In genomic region chr16:229731-230281, GRCh38 we compare ENCODE assay signal across 8 cellular contexts. TPM values are rescaled to one million over a fixed set of nuclear protein-coding genes. Genes with fewer than 3 reads are reported as not detected.
A peak's percentile ranks its signal among the peaks of the same experiment; 100 is the strongest.
DNase-seq lines count a peak whose midpoint lies in the region; ATAC-seq and TF ChIP-seq lines count a peak whose summit lies in the region.

No MANE protein-coding gene starts in this region.

- TF ChIP-seq CTCF in WERI-Rb-1 (IDR thresholded peaks at IDR 0.05; ENCODE audit: low read depth, low read length) (no peak), glutamatergic neuron (IDR thresholded peaks at IDR 0.05; ENCODE audit: partially characterized antibody, unreplicated experiment) (no peak)

- H3K9me3 Mint-ChIP-seq in glutamatergic neuron (ENCODE audit: unreplicated experiment) = peaks cover 5% of the 10 kb centered on the region
- H3K9me3 Mint-ChIP-seq in stimulated activated effector memory CD8-positive, alpha-beta T cell treated with anti-CD3 and anti-CD28 coated beads, Interleukin-12 subunit alpha, Interleukin-12 subunit beta, amount 100 ng/mL, for 72 hours = no peaks in the 10 kb centered on the region

- no peaks in the 10 kb centered on the region for H3K9me3 ChIP-seq in WERI-Rb-1 (ENCODE audit: severe bottlenecking)

- H3K27me3 ChIP-seq in WERI-Rb-1 (ENCODE audit: insufficient read depth, low read depth, severe bottlenecking) = no peaks in the 10 kb centered on the region

- peak; percentile 48 for DNase-seq in DMS53 (lab: John Stamatoyannopoulos, UW)
- no peak for DNase-seq in DMS53 treated with DMSO at 0.1 percent for 48 hours (lab: John Stamatoyannopoulos, UW; ENCODE audit: unreplicated experiment)
- no peak for DNase-seq in WERI-Rb-1
- no peak for DNase-seq in glutamatergic neuron
- no peak for DNase-seq in stimulated activated effector memory CD8-positive, alpha-beta T cell treated with anti-CD3 and anti-CD28 coated beads, Interleukin-12 subunit alpha, Interleukin-12 subunit beta, amount 100 ng/mL, for 72 hours (ENCODE audit: low spot score in 2 of 2)
- DNase-seq in NCI-H1436 treated with DMSO at 0.1 percent for 48 hours (lab: John Stamatoyannopoulos, UW) = no peak
- DNase-seq in HuH-7.5 (ENCODE audit: low spot score) = no peak
- no peak for DNase-seq in SHP77 treated with DMSO at 0.1 percent for 48 hours (lab: John Stamatoyannopoulos, UW)

- H3K27ac Mint-ChIP-seq in glutamatergic neuron (ENCODE audit: unreplicated experiment) = peak overlapping the region; percentile 89
- peak overlapping the region; percentile 86 for H3K27ac Mint-ChIP-seq in stimulated activated effector memory CD8-positive, alpha-beta T cell treated with anti-CD3 and anti-CD28 coated beads, Interleukin-12 subunit alpha, Interleukin-12 subunit beta, amount 100 ng/mL, for 72 hours

- peaks cover 42% of the 10 kb centered on the region for H3K36me3 ChIP-seq in WERI-Rb-1

- H3K4me3 ChIP-seq in WERI-Rb-1 (ENCODE audit: low read depth, low read length) = peak overlapping the region; percentile 65

- peaks cover 2% of the 10 kb centered on the region for H3K27me3 Mint-ChIP-seq in glutamatergic neuron (ENCODE audit: unreplicated experiment)

- H3K4me1 Mint-ChIP-seq in glutamatergic neuron (ENCODE audit: low read depth, unreplicated experiment) = peaks cover 15% of the 10 kb centered on the region
- H3K4me1 Mint-ChIP-seq in stimulated activated effector memory CD8-positive, alpha-beta T cell treated with anti-CD3 and anti-CD28 coated beads, Interleukin-12 subunit alpha, Interleukin-12 subunit beta, amount 100 ng/mL, for 72 hours = peaks cover 16% of the 10 kb centered on the region

- H3K27ac ChIP-seq in WERI-Rb-1 = peak overlapping the region; percentile 100

- H3K4me3 Mint-ChIP-seq in glutamatergic neuron (ENCODE audit: unreplicated experiment) = peak overlapping the region; percentile 79
- peak overlapping the region; percentile 80 for H3K4me3 Mint-ChIP-seq in stimulated activated effector memory CD8-positive, alpha-beta T cell treated with anti-CD3 and anti-CD28 coated beads, Interleukin-12 subunit alpha, Interleukin-12 subunit beta, amount 100 ng/mL, for 72 hours

- no peaks in the 10 kb centered on the region for H3K36me3 Mint-ChIP-seq in glutamatergic neuron (ENCODE audit: unreplicated experiment)
- H3K36me3 Mint-ChIP-seq in stimulated activated effector memory CD8-positive, alpha-beta T cell treated with anti-CD3 and anti-CD28 coated beads, Interleukin-12 subunit alpha, Interleukin-12 subunit beta, amount 100 ng/mL, for 72 hours = peaks cover 47% of the 10 kb centered on the region

- ATAC-seq in stimulated activated effector memory CD8-positive, alpha-beta T cell treated with anti-CD3 and anti-CD28 coated beads, Interleukin-12 subunit alpha, Interleukin-12 subunit beta, amount 100 ng/mL, for 72 hours = no peak

RNA-seq across cellular contexts. Expression of gene LUC7L, which starts 0.6 kb away (rescaled TPM):
- total RNA-seq in glutamatergic neuron (ENCODE audit: unreplicated experiment) = 213 TPM

RNA-seq across cellular contexts. Expression of gene FAM234A, which starts 4.8 kb away (rescaled TPM):
- total RNA-seq in glutamatergic neuron (ENCODE audit: unreplicated experiment) = 82.7 TPM

RNA-seq across cellular contexts. Expression of gene RGS11, which starts 45.9 kb away (rescaled TPM):
- 18.2 TPM for total RNA-seq in glutamatergic neuron (ENCODE audit: unreplicated experiment)

RNA-seq across cellular contexts. Expression of gene HBQ1, which starts 49.5 kb away (rescaled TPM):
- 1.5 TPM for total RNA-seq in glutamatergic neuron (ENCODE audit: unreplicated experiment)

RNA-seq across cellular contexts. Expression of gene ARHGDIG, which starts 50.6 kb away (rescaled TPM):
- total RNA-seq in glutamatergic neuron (ENCODE audit: unreplicated experiment) = 13.8 TPM
